16 cellular contexts compared by ENCODE assay signal in the genomic region with DNA sequence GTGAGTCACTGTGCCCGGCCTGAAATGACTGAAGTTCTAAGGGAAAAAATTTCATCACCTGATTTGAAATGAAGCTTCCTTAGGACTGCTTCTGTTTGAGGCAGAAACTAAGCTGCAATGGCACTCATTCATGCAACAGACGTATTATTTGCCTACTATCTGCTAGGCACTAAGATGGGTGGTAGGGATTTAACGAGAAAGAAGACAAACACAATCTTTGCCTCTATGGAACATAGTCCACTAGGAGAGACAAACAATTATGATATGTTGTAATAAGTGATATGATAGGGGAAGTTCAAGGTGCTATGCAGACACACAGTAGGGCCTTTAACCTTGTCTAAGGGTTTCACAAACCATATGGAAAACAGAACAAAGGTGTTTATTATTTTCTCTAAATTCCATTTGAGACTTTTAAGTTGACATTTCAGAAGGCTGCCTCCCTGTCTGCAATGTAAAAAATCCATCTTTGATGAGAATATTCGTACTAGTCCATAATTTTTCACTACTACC. TPM values are rescaled to one million over a fixed set of nuclear protein-coding genes. Genes with fewer than 3 reads are reported as not detected.
DNase-seq lines count a peak whose midpoint lies in the region; ATAC-seq and TF ChIP-seq lines count a peak whose summit lies in the region.
"Had no signal": no experiment of that assay in that cellular context is flagged by ENCODE, and none has a peak within 500 bp of the region (broad histone marks: within the 10 kb centered on the region; RNA-seq: fewer than 3 reads in every experiment).

No MANE protein-coding gene starts in this region.

- peaks cover 32% of the 10 kb centered on the region for H3K4me1 Mint-ChIP-seq in activated T-cell treated with anti-CD3 and anti-CD28 coated beads, Interleukin-2, amount 50 U/mL, for 24 hours (ENCODE audit: low read depth)
- peaks cover 36% of the 10 kb centered on the region for H3K4me1 Mint-ChIP-seq in activated T-cell treated with anti-CD3 and anti-CD28 coated beads, Interleukin-2, amount 50 U/mL, for 72 hours (ENCODE audit: low read depth)
- peaks cover 23% of the 10 kb centered on the region for H3K4me1 Mint-ChIP-seq in GM23338

- H3K9me2 ChIP-seq in GM23338 (ENCODE audit: insufficient read depth) = no peaks in the 10 kb centered on the region

- no peaks in the 10 kb centered on the region for H3K9me3 Mint-ChIP-seq in activated T-cell treated with anti-CD3 and anti-CD28 coated beads, Interleukin-2, amount 50 U/mL, for 24 hours
- H3K9me3 Mint-ChIP-seq in activated T-cell treated with anti-CD3 and anti-CD28 coated beads, Interleukin-2, amount 50 U/mL, for 72 hours = no peaks in the 10 kb centered on the region
- no peaks in the 10 kb centered on the region for H3K9me3 Mint-ChIP-seq in GM23338
- H3K9me3 Mint-ChIP-seq: CD4-positive, alpha-beta T cell had no signal

- TF ChIP-seq CTCF in GM23338 (conservative IDR thresholded peaks at IDR 0.05; ENCODE audit: low read depth in 2 of 2) = no peak
- TF ChIP-seq CTCF in mucosa of descending colon (IDR thresholded peaks at IDR 0.05) = no peak
- no peak for TF ChIP-seq CTCF in ovary (IDR thresholded peaks at IDR 0.05)

- ATAC-seq in activated T-cell treated with anti-CD3 and anti-CD28 coated beads, Interleukin-2, amount 50 U/mL, for 72 hours (replicated peaks in 1 of 2) = no peak
- no peak for ATAC-seq in GM23338
- peak; percentile 78 for ATAC-seq in left colon
- peak; percentile 46 for ATAC-seq in mucosa of descending colon

- no peaks in the 10 kb centered on the region for H4K20me1 ChIP-seq in GM23338 (replicated peaks; ENCODE audit: insufficient read depth)

- peak overlapping the region; percentile 46 for H3K4me2 ChIP-seq in GM23338

- H3K27ac ChIP-seq in GM23338 (ENCODE audit: low read depth) = no peak overlapping the region
- H3K27ac ChIP-seq in ovary = no peak overlapping the region

- DNase-seq in activated T-cell treated with anti-CD3 and anti-CD28 coated beads, Interleukin-2, amount 50 U/mL, for 24 hours = no peak
- DNase-seq in activated T-cell treated with anti-CD3 and anti-CD28 coated beads, Interleukin-2, amount 50 U/mL, for 72 hours = no peak
- DNase-seq in GM23338 (ENCODE audit: low spot score) (no peak), left colon (no peak), mucosa of descending colon (no peak), ovary (no peak), GOT3 (lab: John Stamatoyannopoulos, UW) (no peak), globus pallidus (ENCODE audit: low spot score) (no peak)
- DNase-seq: 8988T; C1 segment of cervical spinal cord; Calu3; CD4-positive, alpha-beta T cell; DMS 273 treated with DMSO at 0.1 percent for 48 hours; H7 had no signal

- H3K27ac Mint-ChIP-seq in activated T-cell treated with anti-CD3 and anti-CD28 coated beads, Interleukin-2, amount 50 U/mL, for 24 hours = peak overlapping the region; percentile 10
- H3K27ac Mint-ChIP-seq in activated T-cell treated with anti-CD3 and anti-CD28 coated beads, Interleukin-2, amount 50 U/mL, for 72 hours = no peak overlapping the region
- no peak overlapping the region for H3K27ac Mint-ChIP-seq in GM23338
- H3K27ac Mint-ChIP-seq: B cell; CD4-positive, alpha-beta T cell had no signal

- H3K4me3 Mint-ChIP-seq in activated T-cell treated with anti-CD3 and anti-CD28 coated beads, Interleukin-2, amount 50 U/mL, for 24 hours = no peak overlapping the region
- no peak overlapping the region for H3K4me3 Mint-ChIP-seq in activated T-cell treated with anti-CD3 and anti-CD28 coated beads, Interleukin-2, amount 50 U/mL, for 72 hours
- no peak overlapping the region for H3K4me3 Mint-ChIP-seq in GM23338
- H3K4me3 Mint-ChIP-seq: B cell; CD4-positive, alpha-beta T cell had no signal

- peaks cover 73% of the 10 kb centered on the region for H3K36me3 Mint-ChIP-seq in activated T-cell treated with anti-CD3 and anti-CD28 coated beads, Interleukin-2, amount 50 U/mL, for 24 hours (ENCODE audit: low read depth)
- H3K36me3 Mint-ChIP-seq in activated T-cell treated with anti-CD3 and anti-CD28 coated beads, Interleukin-2, amount 50 U/mL, for 72 hours (ENCODE audit: insufficient read depth in 2 of 2) = peaks cover 0 to 14% of the 10 kb centered on the region in 2 donors
- H3K36me3 Mint-ChIP-seq in GM23338 (ENCODE audit: low read depth) = no peaks in the 10 kb centered on the region

- TF ChIP-seq EP300 in ovary (IDR thresholded peaks at IDR 0.05) = no peak

- H3K27me3 Mint-ChIP-seq in activated T-cell treated with anti-CD3 and anti-CD28 coated beads, Interleukin-2, amount 50 U/mL, for 24 hours = no peaks in the 10 kb centered on the region
- H3K27me3 Mint-ChIP-seq in activated T-cell treated with anti-CD3 and anti-CD28 coated beads, Interleukin-2, amount 50 U/mL, for 72 hours (ENCODE audit: low read depth) = no peaks in the 10 kb centered on the region
- peaks cover 3% of the 10 kb centered on the region for H3K27me3 Mint-ChIP-seq in GM23338 (ENCODE audit: insufficient read depth, low read depth, poor library complexity)
- H3K27me3 Mint-ChIP-seq: B cell; CD4-positive, alpha-beta T cell had no signal

- no peaks in the 10 kb centered on the region for H3K36me3 ChIP-seq in GM23338 (ENCODE audit: insufficient read depth)
- peaks cover 2% of the 10 kb centered on the region for H3K36me3 ChIP-seq in mucosa of descending colon (ENCODE audit: low read depth)
- H3K36me3 ChIP-seq in ovary = no peaks in the 10 kb centered on the region

- no peaks in the 10 kb centered on the region for H3F3A ChIP-seq in GM23338 (replicated peaks; ENCODE audit: low read depth)

- H2AFZ ChIP-seq in GM23338 = no peak overlapping the region

- 88 to 91% (median 90%) methylated on average over 4 of the region's 4 CpGs for WGBS in ovary, 3 donors

- H3K27me3 ChIP-seq in GM23338 (ENCODE audit: insufficient read depth) (no peaks in the 10 kb centered on the region), ovary (no peaks in the 10 kb centered on the region)

- H3K4me3 ChIP-seq in GM23338 (no peak overlapping the region), mucosa of descending colon (no peak overlapping the region), ovary (no peak overlapping the region)

- H3K9me3 ChIP-seq in mucosa of descending colon = no peaks in the 10 kb centered on the region
- no peaks in the 10 kb centered on the region for H3K9me3 ChIP-seq in ovary

- no peaks in the 10 kb centered on the region for H3K79me2 ChIP-seq in GM23338 (replicated peaks; ENCODE audit: insufficient read depth)

- no peak for TF ChIP-seq POLR2A in ovary (IDR thresholded peaks at IDR 0.05)

- intact Hi-C loops in left colon (cut with DNase I, micrococcal nuclease) = no loop called here
- intact Hi-C loops in mucosa of descending colon (cut with DNase I, micrococcal nuclease) = no loop called here
- intact Hi-C loops in ovary (cut with DNase I) = no loop called here

- H3K4me1 ChIP-seq in GM23338 (ENCODE audit: insufficient read depth) = peaks cover 12% of the 10 kb centered on the region
- H3K4me1 ChIP-seq in mucosa of descending colon (ENCODE audit: low read depth) = no peaks in the 10 kb centered on the region
- H3K4me1 ChIP-seq in ovary (ENCODE audit: insufficient read depth) = peaks cover 3% of the 10 kb centered on the region

RNA-seq across cellular contexts. Expression of a gene that starts 11.3 kb away (rescaled TPM):
- 10 to 100 TPM; 36.9 to 39.5 TPM for total RNA-seq in activated T-cell treated with anti-CD3 and anti-CD28 coated beads, Interleukin-2, amount 50 U/mL, for 72 hours
- 2.5 and 2.6 TPM in 2 replicates for total RNA-seq in GM23338 (2014; rRNA removed; shearing (Covaris generic))
- polyA plus RNA-seq in GM23338 (2016; fragmentation: Nextera tagmentation; extraction: Ambion mirVana) = 0.76 and 1.1 TPM in 2 replicates
- total RNA-seq in left colon = 1 to 10 TPM; 4.2 to 9.0 TPM
- total RNA-seq in mucosa of descending colon = 10 to 100 TPM in 2 of 3 donors, 1 to 10 TPM in 1; 3.9 to 34.3 (median 10.2) TPM
- total RNA-seq in ovary = 100 to 1,000 TPM in 1 of 7 donors, 10 to 100 TPM in 6; 37.9 to 102 (median 73.9) TPM
- polyA plus RNA-seq in ovary = 10 to 100 TPM; 28.7 to 52.6 TPM

RNA-seq across cellular contexts. Expression of a gene that starts 17.8 kb away (rescaled TPM):
- 1 to 10 TPM; 2.6 to 3.6 TPM for total RNA-seq in activated T-cell treated with anti-CD3 and anti-CD28 coated beads, Interleukin-2, amount 50 U/mL, for 72 hours
- total RNA-seq in GM23338 (2014; rRNA removed; shearing (Covaris generic)) = 0.35 and 2.2 TPM in 2 replicates
- 0.09 and 0.16 TPM in 2 replicates for polyA plus RNA-seq in GM23338 (2016; fragmentation: Nextera tagmentation; extraction: Ambion mirVana)
- under 1 TPM; 0.27 to 0.42 TPM for total RNA-seq in left colon
- under 1 TPM; 0.14 to 0.63 (median 0.41) TPM for total RNA-seq in mucosa of descending colon
- 1 to 10 TPM in 6 of 7 donors, under 1 TPM in 1; 0.48 to 5.2 (median 3.1) TPM for total RNA-seq in ovary
- polyA plus RNA-seq in ovary = under 1 TPM; 0.50 to 0.62 TPM
- total RNA-seq: Daoy had no signal

RNA-seq across cellular contexts. Expression of a gene that starts 18.0 kb away (rescaled TPM):
- total RNA-seq in activated T-cell treated with anti-CD3 and anti-CD28 coated beads, Interleukin-2, amount 50 U/mL, for 72 hours = 10 to 100 TPM; 32.5 to 36.1 TPM
- 0.82 and 3.1 TPM in 2 replicates for total RNA-seq in GM23338 (2014; rRNA removed; shearing (Covaris generic))
- polyA plus RNA-seq in GM23338 (2016; fragmentation: Nextera tagmentation; extraction: Ambion mirVana) (9.5 and 9.8 TPM in 2 replicates), ovary (10 to 100 TPM; 40.6 to 51.4 TPM)
- total RNA-seq in left colon (10 to 100 TPM; 13.6 to 17.0 TPM), mucosa of descending colon (10 to 100 TPM; 15.7 to 26.8 (median 19.5) TPM), ovary (10 to 100 TPM; 16.7 to 27.9 (median 23.4) TPM)

RNA-seq across cellular contexts. Expression of a gene that starts 19.2 kb away (rescaled TPM):
- total RNA-seq in activated T-cell treated with anti-CD3 and anti-CD28 coated beads, Interleukin-2, amount 50 U/mL, for 72 hours = 100 to 1,000 TPM; 238 to 244 TPM
- 170 and 212 TPM in 2 replicates for total RNA-seq in GM23338 (2014; rRNA removed; shearing (Covaris generic))
- polyA plus RNA-seq in GM23338 (2016; fragmentation: Nextera tagmentation; extraction: Ambion mirVana) = 286 and 312 TPM in 2 replicates
- 10 to 100 TPM; 86.9 to 94.1 TPM for total RNA-seq in left colon
- total RNA-seq in mucosa of descending colon = 10 to 100 TPM; 82.3 to 94.5 (median 93.9) TPM
- 100 to 1,000 TPM in 6 of 7 donors, 10 to 100 TPM in 1; 84.4 to 127 (median 113) TPM for total RNA-seq in ovary
- polyA plus RNA-seq in ovary = 100 to 1,000 TPM in 1 of 2 donors, 10 to 100 TPM in 1; 91.6 to 101 TPM

RNA-seq across cellular contexts. Expression of a gene that starts 28.0 kb away (rescaled TPM):
- total RNA-seq in activated T-cell treated with anti-CD3 and anti-CD28 coated beads, Interleukin-2, amount 50 U/mL, for 72 hours = 10 to 100 TPM; 39.8 to 44.0 TPM
- total RNA-seq in GM23338 (2014; rRNA removed; shearing (Covaris generic)) = 9.1 and 10.0 TPM in 2 replicates
- polyA plus RNA-seq in GM23338 (2016; fragmentation: Nextera tagmentation; extraction: Ambion mirVana) (7.4 and 9.7 TPM in 2 replicates), ovary (10 to 100 TPM; 22.1 to 44.4 TPM)
- total RNA-seq in left colon (10 to 100 TPM; 33.8 to 37.1 TPM), mucosa of descending colon (10 to 100 TPM; 25.5 to 34.8 (median 33.3) TPM), ovary (10 to 100 TPM; 18.2 to 30.3 (median 26.9) TPM)

Comparison
In these comparisons a context has a peak if more than half of its experiments do, and no peak if none do; other contexts are left out.
1. ATAC-seq: peak in left colon (single experiment) and mucosa of descending colon (single experiment); none in activated T-cell treated with anti-CD3 and anti-CD28 coated beads, Interleukin-2, amount 50 U/mL, for 72 hours (0 of 2) and GM23338 (single experiment).